In the genomic region with DNA sequence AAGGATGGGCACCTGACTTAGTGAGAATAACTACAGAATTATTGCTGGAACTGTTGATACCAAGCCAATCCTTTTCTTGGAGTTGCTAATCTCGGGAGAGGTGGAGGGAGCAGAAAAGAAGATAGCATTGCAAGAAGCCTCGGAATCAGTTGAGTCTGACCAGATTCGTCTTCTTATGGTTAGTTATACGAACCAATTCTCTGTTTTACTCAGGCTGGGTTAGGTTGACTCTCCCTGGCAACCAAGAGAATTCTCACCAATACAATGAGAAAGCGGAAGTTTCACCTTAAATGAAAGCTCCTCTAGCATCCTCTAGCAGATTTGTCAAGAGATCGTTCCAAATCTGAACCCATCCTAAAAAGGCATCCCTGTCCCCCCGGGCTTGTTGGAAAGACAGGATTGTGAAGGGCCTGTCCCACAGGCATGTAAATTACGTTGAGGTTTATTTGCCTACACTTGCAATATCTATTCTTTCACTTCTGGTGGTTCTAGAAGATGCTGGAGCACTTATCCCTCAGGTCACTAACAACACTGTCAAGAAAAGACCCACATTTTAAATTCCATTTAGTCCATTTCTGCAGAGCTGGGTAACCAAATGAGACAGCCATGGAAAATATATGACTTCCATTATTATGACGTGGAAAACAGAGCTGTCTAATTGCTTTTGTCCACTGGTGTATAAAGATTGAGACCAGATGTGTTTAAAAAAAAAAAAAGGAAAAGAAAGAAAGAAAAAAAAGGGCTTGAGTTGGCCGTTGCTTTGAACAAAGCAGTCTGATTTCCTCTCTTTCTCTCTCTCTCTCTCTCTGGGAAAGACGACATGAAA, we compare ENCODE assay signal across 8 cellular contexts. TPM values are rescaled to one million over a fixed set of nuclear protein-coding genes. Genes with fewer than 3 reads are reported as not detected.
DNase-seq lines count a peak whose midpoint lies in the region; ATAC-seq and TF ChIP-seq lines count a peak whose summit lies in the region.

No MANE protein-coding gene starts in this region.

- H3K27me3 ChIP-seq in effector memory CD4-positive, alpha-beta T cell (replicated peaks; ENCODE audit: control insufficient read depth, insufficient read depth, low read length, poor library complexity, severe bottlenecking): no peaks in the 10 kb centered on the region
- no peaks in the 10 kb centered on the region for H3K27me3 ChIP-seq in thoracic aorta (replicated peaks; ENCODE audit: insufficient read depth)

- ATAC-seq in GM19043 (IDR thresholded peaks at IDR 0.05; ENCODE audit: low read depth, unreplicated experiment): peak; percentile 78
- ATAC-seq in HG03097 (IDR thresholded peaks at IDR 0.05; ENCODE audit: low FRiP score, unreplicated experiment): peak; percentile 89
- no peak for ATAC-seq in thoracic aorta (ENCODE audit: insufficient number of reproducible peaks, low FRiP score, low read depth)

- CTCF ChIA-PET in AG04449 (lab: Yijun Ruan, JAX): interaction anchor here (1.1 to 2.0 kb wide), 4 partner anchors 11 to 349 kb away, joined by 3 to 7 read pairs (median 4); no protein-coding TSS in a partner anchor

- no peak overlapping the region for H3K27ac ChIP-seq in effector memory CD4-positive, alpha-beta T cell (ENCODE audit: insufficient read depth, low read length, poor library complexity, severe bottlenecking)
- no peak overlapping the region for H3K27ac ChIP-seq in thoracic aorta

- H3K4me1 ChIP-seq in effector memory CD4-positive, alpha-beta T cell (ENCODE audit: control insufficient read depth, insufficient read depth, low read length, poor library complexity, severe bottlenecking): no peaks in the 10 kb centered on the region
- peaks cover 0 to 6% of the 10 kb centered on the region in 2 donors for H3K4me1 ChIP-seq in thoracic aorta (ENCODE audit: control insufficient read depth in 1 of 2, low read depth in 2 of 2)

- TF ChIP-seq CTCF in AG04449 (IDR thresholded peaks at IDR 0.05; ENCODE audit: insufficient read depth, low read length, missing control alignments) (no peak), thoracic aorta (IDR thresholded peaks at IDR 0.05) (no peak)

- no peak for DNase-seq in AG04449 (ENCODE audit: low read depth, low spot score)
- DNase-seq in effector memory CD4-positive, alpha-beta T cell: no peak
- no peak for DNase-seq in thoracic aorta (ENCODE audit: low spot score)
- no peak for DNase-seq in A172 (ENCODE audit: low spot score)
- DNase-seq in mucosa of gallbladder (ENCODE audit: low spot score): no peak
- DNase-seq in NCI-H774 (lab: John Stamatoyannopoulos, UW): no peak

- H3K4me3 ChIP-seq in AG04449 (ENCODE audit: low read depth, low read length) (peak overlapping the region; percentile 46), thoracic aorta (peak overlapping the region; percentile 67)
- H3K4me3 ChIP-seq in effector memory CD4-positive, alpha-beta T cell (ENCODE audit: insufficient read depth, low read depth, low read length, poor library complexity, severe bottlenecking): peak overlapping the region; percentile 9

- H3K36me3 ChIP-seq in effector memory CD4-positive, alpha-beta T cell (ENCODE audit: control insufficient read depth, insufficient read depth, low read length): no peaks in the 10 kb centered on the region
- H3K36me3 ChIP-seq in thoracic aorta: no peaks in the 10 kb centered on the region

- H3K9me3 ChIP-seq in effector memory CD4-positive, alpha-beta T cell (ENCODE audit: control insufficient read depth, low read length): no peaks in the 10 kb centered on the region
- H3K9me3 ChIP-seq in thoracic aorta: no peaks in the 10 kb centered on the region

- POLR2A ChIA-PET in AG04449 (lab: Yijun Ruan, JAX): interaction anchor here (0.6 kb wide), 1 partner anchor 34 kb away, joined by 3 read pairs; no protein-coding TSS in a partner anchor

RNA-seq across cellular contexts. Expression of gene UBE2E1, which starts 43.3 kb away (rescaled TPM):
- total RNA-seq in thoracic aorta: 10 to 100 TPM; 41.2 to 53.3 TPM
- total RNA-seq in A172 (2014; rRNA removed; shearing (Covaris generic)): 66.4 and 91.7 TPM in 2 replicates
- 66.2 TPM for total RNA-seq in mucosa of gallbladder

Comparison
In these comparisons a context has a peak if more than half of its experiments do, and no peak if none do; other contexts are left out.
1. H3K4me3 ChIP-seq: peak in every context shown above with its lines; median percentile 67 in thoracic aorta; 46 in AG04449; 9 in effector memory CD4-positive, alpha-beta T cell.